In genomic region chr2:101975171-101975870, GRCh38 we compare ENCODE assay signal across 20 cellular contexts. TPM values are rescaled to one million over a fixed set of nuclear protein-coding genes. Genes with fewer than 3 reads are reported as not detected.
"Had no signal": no experiment of that assay in that cellular context is flagged by ENCODE, and none has a peak within 500 bp of the region (broad histone marks: within the 10 kb centered on the region; RNA-seq: fewer than 3 reads in every experiment).

No MANE protein-coding gene starts in this region.

- DNase-seq: dermis blood vessel endothelial cell; esophagus squamous epithelium; foreskin keratinocyte; head of caudate nucleus; kidney; left cardiac atrium; left ventricle myocardium superior; naive B cell; posterior cingulate gyrus; spleen; stimulated activated CD4-positive, alpha-beta T cell treated with anti-CD3 and anti-CD28 coated beads, Interleukin-15, amount 100 ng/mL, for 24 hours; stimulated activated CD4-positive, alpha-beta T cell treated with anti-CD3 and anti-CD28 coated beads, Interleukin-1b, Interleukin-23, amount 100 ng/mL, for 48 hours; stimulated activated CD4-positive, alpha-beta T cell treated with anti-CD3 and anti-CD28 coated beads, Interleukin-4, amount 100 ng/mL, for 24 hours; tibial artery; upper lobe of right lung had no signal

- H3K9me3 ChIP-seq: neutrophil had no signal

- H3K27me3 ChIP-seq: foreskin keratinocyte, hepatocyte, neutrophil, spleen, tibial artery, upper lobe of right lung had no signal

- H3K4me2 ChIP-seq: hepatocyte had no signal

- H3K79me2 ChIP-seq: hepatocyte had no signal

- H3K36me3 ChIP-seq: esophagus squamous epithelium, neutrophil, spleen, tibial artery, upper lobe of right lung had no signal

- H3K27ac ChIP-seq: esophagus squamous epithelium, foreskin keratinocyte, hepatocyte, neutrophil, tibial artery, upper lobe of right lung had no signal

- H3K4me3 ChIP-seq: esophagus squamous epithelium, hepatocyte, lung, spleen, tibial artery, upper lobe of right lung had no signal

- H2AFZ ChIP-seq: hepatocyte had no signal

- ATAC-seq: left cardiac atrium; stimulated activated memory B cell treated with anti-CD40 and anti-IgM and Interleukin-4, amounts not matched to agents 10 μg/mL and 1 μg/mL and 100 μg/mL, for 72 hours; upper lobe of right lung had no signal

- H3K4me1 ChIP-seq: tibial artery, upper lobe of right lung had no signal

RNA-seq across cellular contexts. Expression of gene IL1R2, which starts 16.4 kb away (rescaled TPM):
- total RNA-seq: temporal lobe had no signal
